Comparison of ENCODE assay signal across 24 cellular contexts in genomic region chr1:55320891-55321290, GRCh38.
"Had no signal": no experiment of that assay in that cellular context is flagged by ENCODE, and none has a peak within 500 bp of the region (broad histone marks: within the 10 kb centered on the region; RNA-seq: fewer than 3 reads in every experiment).

No MANE protein-coding gene starts in this region.

- DNase-seq: activated CD4-positive, alpha-beta T cell treated with anti-CD3 and anti-CD28 coated beads for 1 hour; activated CD4-positive, alpha-beta T cell treated with anti-CD3 and anti-CD28 coated beads, Interleukin-2, amount 50 U/mL, for 4 hours; activated gamma-delta T cell treated with Interleukin-2 at 50 U/mL for 16 hours; activated T-cell treated with anti-CD3 and anti-CD28 coated beads for 4 hours; adrenal gland; effector CD8-positive, alpha-beta T cell; foreskin melanocyte; glutamatergic neuron; hippocampal formation; islet precursor cell; lower lobe of right lung; natural killer cell; right lobe of liver; small intestine; stimulated activated CD4-positive, alpha-beta T cell treated with anti-CD3 and anti-CD28 coated beads, Interleukin-4, amount 100 ng/mL, for 1 hour; stomach; T-helper 2 cell had no signal

- H3K27me3 ChIP-seq: adrenal gland, right lobe of liver, stomach had no signal

- H3K9me3 ChIP-seq: adrenal gland, lower lobe of right lung, neutrophil, right lobe of liver, stomach had no signal

- H3K4me1 ChIP-seq: adrenal gland, parathyroid adenoma, right lobe of liver, stomach had no signal

- FAIRE-seq: astrocyte, endothelial cell of umbilical vein, small intestine had no signal

- H3K27ac ChIP-seq: adrenal gland, lower lobe of right lung, neutrophil, parathyroid adenoma, right lobe of liver, stomach, VCaP had no signal

- H3K36me3 ChIP-seq: adrenal gland, lower lobe of right lung, neutrophil, right lobe of liver, stomach had no signal

- H3K4me3 ChIP-seq: adrenal gland, lower lobe of right lung, right lobe of liver, stomach had no signal

- H2AFZ ChIP-seq: parathyroid adenoma had no signal

- H3K79me2 ChIP-seq: parathyroid adenoma had no signal

- ATAC-seq: activated naive CD4-positive, alpha-beta T cell treated with anti-CD3 and anti-CD28 coated beads, Interleukin-2, amount 50 U/mL, for 72 hours; lower lobe of right lung; natural killer cell; right lobe of liver; stimulated activated effector memory CD8-positive, alpha-beta T cell treated with anti-CD3 and anti-CD28 coated beads, Interleukin-12 subunit alpha, Interleukin-12 subunit beta, amount 100 ng/mL, for 72 hours had no signal

- H3K9ac ChIP-seq: parathyroid adenoma had no signal
